ENCODE assay signal across 13 cellular contexts in genomic region chr10:103793920-103794883, GRCh38.
DNase-seq lines count a peak whose midpoint lies in the region; ATAC-seq and TF ChIP-seq lines count a peak whose summit lies in the region.
"Had no signal": no experiment of that assay in that cellular context is flagged by ENCODE, and none has a peak within 500 bp of the region (broad histone marks: within the 10 kb centered on the region; RNA-seq: fewer than 3 reads in every experiment).

No MANE protein-coding gene starts in this region.

- no peak for TF ChIP-seq POLR2A in sigmoid colon (IDR thresholded peaks at IDR 0.05)

- H3K4me1 ChIP-seq in sigmoid colon = peaks cover 0 to 28% (median 20%) of the 10 kb centered on the region in 4 donors

- intact Hi-C loops in left ventricle myocardium superior (cut with micrococcal nuclease) (no loop called here), sigmoid colon (cut with DNase I) (no loop called here)

- 13 to 66% methylated on average over 13 of the region's 13 CpGs for WGBS in sigmoid colon, 2 donors

- DNase-seq in HuH-7.5 (ENCODE audit: low spot score) (peak; percentile 90), NCI-H774 (lab: John Stamatoyannopoulos, UW) (peak; percentile 85), left ventricle myocardium superior (peak; percentile 22), sigmoid colon (peak; percentile 77), kidney tubule cell (ENCODE audit: low spot score) (no peak)
- no peak for DNase-seq in activated CD4-positive, alpha-beta T cell treated with anti-CD3 and anti-CD28 coated beads for 4 hours
- DNase-seq: activated CD4-positive, alpha-beta T cell treated with anti-CD3 and anti-CD28 coated beads, Interleukin-2, amount 50 U/mL, for 48 hours; activated naive CD4-positive, alpha-beta T cell treated with anti-CD3 and anti-CD28 coated beads, Interleukin-2, amount 50 U/mL, for 16 hours; KBM-7; kidney glomerular epithelial cell; T-cell had no signal

- H3K36me3 ChIP-seq in sigmoid colon = no peaks in the 10 kb centered on the region

- H3K9me3 ChIP-seq in sigmoid colon = no peaks in the 10 kb centered on the region

- H3K27me3 ChIP-seq in sigmoid colon = no peaks in the 10 kb centered on the region

- H3K27ac ChIP-seq in sigmoid colon = peak overlapping the region in 2 of 4 donors; percentile 32 to 35

- no peak for TF ChIP-seq EP300 in sigmoid colon (IDR thresholded peaks at IDR 0.05)

- ATAC-seq in left ventricle myocardium superior (peak; percentile 65), HG03432 (IDR thresholded peaks at IDR 0.05; ENCODE audit: unreplicated experiment) (no peak), HG03108 (IDR thresholded peaks at IDR 0.05; ENCODE audit: unreplicated experiment) (no peak)
- ATAC-seq: T-cell had no signal

- no peak overlapping the region for H3K4me3 ChIP-seq in sigmoid colon

- no peak for TF ChIP-seq CTCF in sigmoid colon (IDR thresholded peaks at IDR 0.05)

Comparison
In these comparisons a context has a peak if more than half of its experiments do, and no peak if none do; other contexts are left out.
1. DNase-seq: peak in HuH-7.5 (single experiment), NCI-H774 (single experiment), left ventricle myocardium superior (single experiment) and sigmoid colon (single experiment); none in kidney tubule cell (single experiment) and activated CD4-positive, alpha-beta T cell treated with anti-CD3 and anti-CD28 coated beads for 4 hours (0 of 2).